16 cellular contexts compared by ENCODE assay signal in the genomic region with DNA sequence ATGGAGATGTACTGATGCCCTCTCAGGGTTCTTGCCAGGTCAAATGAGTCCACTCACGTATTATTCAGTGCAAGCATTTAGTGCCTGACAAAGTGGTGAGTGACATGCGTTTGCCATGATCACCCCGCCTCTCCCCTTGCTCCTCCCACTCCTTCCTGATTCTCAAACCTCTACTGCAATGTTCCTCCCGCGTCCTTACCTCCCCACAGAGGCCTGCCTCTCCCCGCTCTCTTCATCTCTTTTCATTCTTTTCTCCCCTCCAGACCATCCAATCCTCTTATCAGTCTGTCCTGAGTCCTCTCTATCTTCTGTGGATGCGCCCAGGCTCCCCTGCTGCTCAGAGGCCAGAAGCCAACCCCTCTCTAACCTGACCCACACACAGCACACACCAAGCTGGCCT. TPM values are rescaled to one million over a fixed set of nuclear protein-coding genes. Genes with fewer than 3 reads are reported as not detected.
DNase-seq lines count a peak whose midpoint lies in the region; ATAC-seq and TF ChIP-seq lines count a peak whose summit lies in the region.
"Had no signal": no experiment of that assay in that cellular context is flagged by ENCODE, and none has a peak within 500 bp of the region (broad histone marks: within the 10 kb centered on the region; RNA-seq: fewer than 3 reads in every experiment).

No MANE protein-coding gene starts in this region.

- intact Hi-C loops in left colon (cut with DNase I, micrococcal nuclease) (no loop called here), upper lobe of right lung (cut with DNase I) (no loop called here), testis (cut with DNase I; ENCODE audit: low total_unique reads) (no loop called here)

- POLR2A ChIA-PET in activated CD4-positive, alpha-beta memory T cell treated with anti-CD3 and anti-CD28 coated beads, Interleukin-2, amount 10 ng/mL, durations not matched to agents 7 days and 5 days (lab: Charles Lee), result no interaction called here

- H3K27ac ChIP-seq in upper lobe of right lung (no peak overlapping the region), testis (no peak overlapping the region)
- H3K27ac ChIP-seq: cardiac muscle cell had no signal

- H3K27me3 Mint-ChIP-seq in activated CD4-positive, alpha-beta memory T cell treated with anti-CD3 and anti-CD28 coated beads, Interleukin-2, amount 10 ng/mL, durations not matched to agents 7 days and 5 days, result no peaks in the 10 kb centered on the region

- CTCF ChIA-PET in activated CD4-positive, alpha-beta memory T cell treated with anti-CD3 and anti-CD28 coated beads, Interleukin-2, amount 10 ng/mL, durations not matched to agents 7 days and 5 days (lab: Charles Lee), result no interaction called here

- DNase-seq in stimulated activated CD4-positive, alpha-beta T cell treated with anti-CD3 and anti-CD28 coated beads, Interleukin-2, amount 100 ng/mL, for 4 hours (ENCODE audit: low read depth), result peak; percentile 8
- no peak for DNase-seq in stimulated activated CD4-positive, alpha-beta T cell treated with anti-CD3 and anti-CD28 coated beads, Interleukin-4, amount 100 ng/mL, for 24 hours
- DNase-seq in activated CD4-positive, alpha-beta memory T cell treated with anti-CD3 and anti-CD28 coated beads, Interleukin-2, amount 10 ng/mL, durations not matched to agents 7 days and 5 days, result no peak
- peak; percentile 67 to 72 for DNase-seq in left colon
- DNase-seq in upper lobe of right lung, result no peak
- DNase-seq in KG1 (lab: John Stamatoyannopoulos, UW), result no peak
- DNase-seq in testis, result no peak
- DNase-seq: activated CD8-positive, alpha-beta memory T cell treated with anti-CD3 and anti-CD28 coated beads for 24 hours; Calu3; effector CD8-positive, alpha-beta T cell; hypothalamus; naive B cell; NCI-H1105; SHP77 had no signal

- 78% methylated on average over 7 of the region's 7 CpGs for WGBS in testis, 2 donors

- TF ChIP-seq POLR2A in testis (IDR thresholded peaks at IDR 0.05), result no peak

- H3K9me3 ChIP-seq in upper lobe of right lung, result no peaks in the 10 kb centered on the region
- H3K9me3 ChIP-seq in testis, result no peaks in the 10 kb centered on the region

- no peak overlapping the region for H3K4me3 ChIP-seq in upper lobe of right lung
- H3K4me3 ChIP-seq in testis, result no peak overlapping the region
- H3K4me3 ChIP-seq: cardiac muscle cell had no signal

- H3K4me1 ChIP-seq in upper lobe of right lung (peaks cover 9% of the 10 kb centered on the region), testis (no peaks in the 10 kb centered on the region)

- ATAC-seq in left colon, result peak; percentile 44
- ATAC-seq in upper lobe of right lung, result peak; percentile 21
- no peak for ATAC-seq in GM21381 (IDR thresholded peaks at IDR 0.05; ENCODE audit: unreplicated experiment)

- no peak overlapping the region for H3K4me3 Mint-ChIP-seq in activated CD4-positive, alpha-beta memory T cell treated with anti-CD3 and anti-CD28 coated beads, Interleukin-2, amount 10 ng/mL, durations not matched to agents 7 days and 5 days
- H3K4me3 Mint-ChIP-seq: naive B cell had no signal

- H3K27ac Mint-ChIP-seq in activated CD4-positive, alpha-beta memory T cell treated with anti-CD3 and anti-CD28 coated beads, Interleukin-2, amount 10 ng/mL, durations not matched to agents 7 days and 5 days, result peak overlapping the region; percentile 22

- H3K36me3 ChIP-seq in upper lobe of right lung (peaks cover 10% of the 10 kb centered on the region), testis (ENCODE audit: low read depth, missing control alignments) (no peaks in the 10 kb centered on the region)
- H3K36me3 ChIP-seq: cardiac muscle cell had no signal

- peaks cover 7% of the 10 kb centered on the region for H3K36me3 Mint-ChIP-seq in activated CD4-positive, alpha-beta memory T cell treated with anti-CD3 and anti-CD28 coated beads, Interleukin-2, amount 10 ng/mL, durations not matched to agents 7 days and 5 days (ENCODE audit: low read depth)
- H3K36me3 Mint-ChIP-seq: naive B cell had no signal

- H3K4me1 Mint-ChIP-seq in activated CD4-positive, alpha-beta memory T cell treated with anti-CD3 and anti-CD28 coated beads, Interleukin-2, amount 10 ng/mL, durations not matched to agents 7 days and 5 days, result peaks cover 9% of the 10 kb centered on the region

- TF ChIP-seq CTCF in upper lobe of right lung (IDR thresholded peaks at IDR 0.05), result no peak
- no peak for TF ChIP-seq CTCF in testis (IDR thresholded peaks at IDR 0.05)

- no peaks in the 10 kb centered on the region for H3K27me3 ChIP-seq in upper lobe of right lung
- no peaks in the 10 kb centered on the region for H3K27me3 ChIP-seq in testis
- H3K27me3 ChIP-seq: cardiac muscle cell had no signal

- H3K9me3 Mint-ChIP-seq in activated CD4-positive, alpha-beta memory T cell treated with anti-CD3 and anti-CD28 coated beads, Interleukin-2, amount 10 ng/mL, durations not matched to agents 7 days and 5 days, result no peaks in the 10 kb centered on the region

RNA-seq across cellular contexts. Expression of a gene that starts 40.7 kb away (rescaled TPM):
- 1 to 10 TPM; 8.6 to 9.2 TPM for total RNA-seq in activated CD4-positive, alpha-beta memory T cell treated with anti-CD3 and anti-CD28 coated beads, Interleukin-2, amount 10 ng/mL, durations not matched to agents 7 days and 5 days
- 10 to 100 TPM; 44.8 to 52.9 TPM for total RNA-seq in left colon
- 10.0 TPM for total RNA-seq in upper lobe of right lung
- total RNA-seq in testis, result 1 to 10 TPM; 1.6 to 2.0 TPM
- 2.3 TPM for polyA plus RNA-seq in testis (ENCODE audit: insufficient read depth, low read depth, low replicate concordance)

Comparison
In these comparisons a context has a peak if more than half of its experiments do, and no peak if none do; other contexts are left out.
1. DNase-seq: peak in stimulated activated CD4-positive, alpha-beta T cell treated with anti-CD3 and anti-CD28 coated beads, Interleukin-2, amount 100 ng/mL, for 4 hours (single experiment) and left colon (2 of 2); none in stimulated activated CD4-positive, alpha-beta T cell treated with anti-CD3 and anti-CD28 coated beads, Interleukin-4, amount 100 ng/mL, for 24 hours (single experiment), activated CD4-positive, alpha-beta memory T cell treated with anti-CD3 and anti-CD28 coated beads, Interleukin-2, amount 10 ng/mL, durations not matched to agents 7 days and 5 days (single experiment), upper lobe of right lung (single experiment), KG1 (single experiment) and testis (single experiment).